In genomic region chr1:70429219-70429618, GRCh38 we compare ENCODE assay signal across 24 cellular contexts. TPM values are rescaled to one million over a fixed set of nuclear protein-coding genes. Genes with fewer than 3 reads are reported as not detected.
DNase-seq lines count a peak whose midpoint lies in the region.
"Had no signal": no experiment of that assay in that cellular context is flagged by ENCODE, and none has a peak within 500 bp of the region (broad histone marks: within the 10 kb centered on the region; RNA-seq: fewer than 3 reads in every experiment).

No MANE protein-coding gene starts in this region.

- DNase-seq in HCEC 1CT (peak; percentile 74), LoVo (ENCODE audit: low spot score) (peak; percentile 37), epithelial cell of prostate (ENCODE audit: low read depth, low spot score) (peak; percentile 48), mesenchymal stem cell (peak; percentile 41), germinal center (ENCODE audit: low spot score) (no peak), NCI-H1105 treated with DMSO at 0.1 percent for 48 hours (lab: John Stamatoyannopoulos, UW) (no peak), GM19238 (ENCODE audit: insufficient read length, low spot score) (no peak), occipital lobe (lab: John Stamatoyannopoulos, UW) (no peak)
- DNase-seq: activated CD4-positive, alpha-beta T cell treated with anti-CD3 and anti-CD28 coated beads for 48 hours; activated naive CD8-positive, alpha-beta T cell treated with anti-CD3 and anti-CD28 coated beads, Interleukin-2, amount 50 U/mL, for 24 hours; activated T-cell treated with anti-CD3 and anti-CD28 coated beads, Interleukin-2, amount 50 U/mL, for 4 hours; foreskin melanocyte; KBM-7; mesendoderm; NCI-H1694 treated with DMSO at 0.1 percent for 48 hours; NCI-H2171; NCI-H526; Peyer's patch; stimulated activated naive CD4-positive, alpha-beta T cell treated with Interleukin-2 at 50 U/mL for 16 hours; SW 1271; T-helper 9 cell; uterus had no signal

- H2BK120ac ChIP-seq in mesenchymal stem cell (ENCODE audit: low read depth, low read length) = no peak overlapping the region

- no peak overlapping the region for H4K91ac ChIP-seq in mesenchymal stem cell (ENCODE audit: low read length)

- no peaks in the 10 kb centered on the region for H3K27me3 ChIP-seq in mesenchymal stem cell (ENCODE audit: control insufficient read depth in 1 of 2, insufficient read depth in 1 of 2, low read length in 2 of 2)
- H3K27me3 ChIP-seq: Peyer's patch, uterus had no signal

- H3K23ac ChIP-seq in mesenchymal stem cell (ENCODE audit: low read length in 2 of 2) = no peak overlapping the region

- H3K27ac ChIP-seq in epithelial cell of prostate (peak overlapping the region; percentile 46), mesenchymal stem cell (ENCODE audit: low read length, poor library complexity, severe bottlenecking) (no peak overlapping the region)
- H3K27ac ChIP-seq: C4-2B, Peyer's patch, uterus, VCaP had no signal

- H3K4ac ChIP-seq in mesenchymal stem cell (ENCODE audit: low read depth in 1 of 2, low read length in 2 of 2) = no peak overlapping the region

- no peak overlapping the region for H3K18ac ChIP-seq in mesenchymal stem cell (ENCODE audit: low read depth in 1 of 2, low read length in 2 of 2)

- no peak overlapping the region for H2BK5ac ChIP-seq in mesenchymal stem cell (ENCODE audit: low read depth, low read length, poor library complexity, severe bottlenecking)

- WGBS in mesenchymal stem cell = no CpG with 5 or more reads among the region's 2 CpGs

- no peaks in the 10 kb centered on the region for H3K9me3 ChIP-seq in mesenchymal stem cell (ENCODE audit: control insufficient read depth, low read length)
- H3K9me3 ChIP-seq: Peyer's patch, uterus had no signal

- no peak overlapping the region for H2BK15ac ChIP-seq in mesenchymal stem cell (ENCODE audit: low read depth, poor library complexity, severe bottlenecking)

- H3K14ac ChIP-seq in mesenchymal stem cell (ENCODE audit: low read length in 2 of 2) = no peak overlapping the region

- H3K9ac ChIP-seq in mesenchymal stem cell (ENCODE audit: low read length) = no peak overlapping the region

- H3K4me3 ChIP-seq in mesenchymal stem cell (ENCODE audit: insufficient read depth in 1 of 2, low read depth in 1 of 2, low read length in 2 of 2) = no peak overlapping the region
- H3K4me3 ChIP-seq: Peyer's patch, uterus had no signal

- no peak overlapping the region for H2AFZ ChIP-seq in mesenchymal stem cell (ENCODE audit: low read depth, low read length)

- peaks cover 3 to 21% of the 10 kb centered on the region in 2 experiments for H3K36me3 ChIP-seq in mesenchymal stem cell (ENCODE audit: control insufficient read depth in 1 of 2, insufficient read depth in 2 of 2, low read depth in 1 of 2, low read length in 2 of 2)
- H3K36me3 ChIP-seq: uterus had no signal

- no peak overlapping the region for H2AK5ac ChIP-seq in mesenchymal stem cell (ENCODE audit: low read length, severe bottlenecking)

- H2BK12ac ChIP-seq in mesenchymal stem cell (ENCODE audit: low read length in 2 of 2) = no peak overlapping the region

- H4K8ac ChIP-seq in mesenchymal stem cell (ENCODE audit: low read length) = no peak overlapping the region

- peaks cover 3% of the 10 kb centered on the region for H3K4me1 ChIP-seq in mesenchymal stem cell (ENCODE audit: control insufficient read depth, insufficient read depth, low read depth, low read length)
- H3K4me1 ChIP-seq: uterus had no signal

- no peak overlapping the region for H3K4me2 ChIP-seq in mesenchymal stem cell (ENCODE audit: low read length, poor library complexity, severe bottlenecking)

- H3K79me1 ChIP-seq in mesenchymal stem cell (replicated peaks; ENCODE audit: low read length, poor library complexity, severe bottlenecking) = no peaks in the 10 kb centered on the region

RNA-seq across cellular contexts. Expression of gene CTH, which starts 18.2 kb away (rescaled TPM):
- polyA plus RNA-seq in mesenchymal stem cell (2013, experiment 1 of 2) = 5.9 TPM
- polyA plus RNA-seq in mesenchymal stem cell (2013, experiment 2 of 2) = 6.1 TPM
- 5.1 TPM for total RNA-seq in occipital lobe

Comparison
In these comparisons a context has a peak if more than half of its experiments do, and no peak if none do; other contexts are left out.
1. DNase-seq: peak in HCEC 1CT (single experiment), LoVo (single experiment), epithelial cell of prostate (single experiment) and mesenchymal stem cell (single experiment); none in germinal center (single experiment), NCI-H1105 treated with DMSO at 0.1 percent for 48 hours (single experiment), GM19238 (single experiment) and occipital lobe (single experiment).